1 cellular context compared by ENCODE assay signal in genomic region chr14:105439179-105439578, GRCh38.
TF ChIP-seq lines count a peak whose summit lies in the region.

No MANE protein-coding gene starts in this region.

TF ChIP-seq in HepG2, 621 proteins besides CTCF, POLR2A, EP300 and RAD21:
- TF ChIP-seq ZNF276 (CRISPR knock-in tag; IDR thresholded peaks at IDR 0.05; ENCODE audit: low read depth) (no peak), AGO2 (optimal IDR thresholded peaks at IDR 0.05; ENCODE audit: low read depth, low read length) (peak; percentile 32)
